ENCODE assay signal across 8 cellular contexts in genomic region chr16:3654249-3654991, GRCh38. TPM values are rescaled to one million over a fixed set of nuclear protein-coding genes. Genes with fewer than 3 reads are reported as not detected.
A peak's percentile ranks its signal among the peaks of the same experiment; 100 is the strongest.
DNase-seq lines count a peak whose midpoint lies in the region; ATAC-seq and TF ChIP-seq lines count a peak whose summit lies in the region.

Gene DNASE1 (plus strand): TSS chr16:3654691. CDS start chr16:3655374, 683 bp downstream.

- peak; percentile 68 for ATAC-seq in activated naive CD8-positive, alpha-beta T cell treated with anti-CD3 and anti-CD28 coated beads, Interleukin-2, amount 10 ng/mL, durations not matched to agents 7 days and 5 days (ENCODE audit: low read depth)
- ATAC-seq in gastrocnemius medialis (peak in 1 of 2 donors; percentile 60), GM21360 (IDR thresholded peaks at IDR 0.05; ENCODE audit: unreplicated experiment) (no peak), HG03280 (IDR thresholded peaks at IDR 0.05; ENCODE audit: unreplicated experiment) (no peak)

- H3K9me3 ChIP-seq in left ventricle myocardium inferior (replicated peaks): no peaks in the 10 kb centered on the region
- H3K9me3 ChIP-seq in gastrocnemius medialis: no peaks in the 10 kb centered on the region

- TF ChIP-seq CTCF in Calu3 (IDR thresholded peaks at IDR 0.05; ENCODE audit: unreplicated experiment): peak; percentile 82
- peak; percentile 71 for TF ChIP-seq CTCF in left ventricle myocardium inferior (IDR thresholded peaks at IDR 0.05; ENCODE audit: borderline replicate concordance)
- TF ChIP-seq CTCF in gastrocnemius medialis (IDR thresholded peaks at IDR 0.05 in 4 of 5, conservative IDR thresholded peaks at IDR 0.05 in 1 of 5): peak; percentile 10 to 66 (median 55)

- CTCF ChIA-PET in Calu3 (lab: Charles Lee): interaction anchor here (0.6 kb wide), 1 partner anchor 576 kb away, joined by 5 read pairs; no protein-coding TSS in a partner anchor

- intact Hi-C loops in Calu3 (cut with micrococcal nuclease; ENCODE audit: unreplicated experiment) (no loop called here), left ventricle myocardium inferior (cut with micrococcal nuclease) (no loop called here), gastrocnemius medialis (cut with DNase I; ENCODE audit: low total_unique reads) (no loop called here)

- no peak for TF ChIP-seq POLR2A in gastrocnemius medialis (IDR thresholded peaks at IDR 0.05)

- H3K27ac ChIP-seq in left ventricle myocardium inferior (replicated peaks) (peak within 1 kb of the TSS; percentile 47), gastrocnemius medialis (no peak within 1 kb of the TSS)

- no peaks in the 10 kb centered on the region for H3K4me1 Mint-ChIP-seq in Calu3 (ENCODE audit: low read depth, unreplicated experiment)
- peaks cover 7% of the 10 kb centered on the region for H3K4me1 Mint-ChIP-seq in activated naive CD8-positive, alpha-beta T cell treated with anti-CD3 and anti-CD28 coated beads, Interleukin-2, amount 10 ng/mL, durations not matched to agents 7 days and 5 days

- H3K4me3 ChIP-seq in left ventricle myocardium inferior (no peak within 1 kb of the TSS), gastrocnemius medialis (no peak within 1 kb of the TSS)

- H3K4me1 ChIP-seq in left ventricle myocardium inferior (peaks cover 21% of the 10 kb centered on the region), gastrocnemius medialis (no peaks in the 10 kb centered on the region)

- peaks cover 66% of the 10 kb centered on the region for H3K36me3 Mint-ChIP-seq in Calu3 (ENCODE audit: insufficient read depth, unreplicated experiment)
- H3K36me3 Mint-ChIP-seq in activated naive CD8-positive, alpha-beta T cell treated with anti-CD3 and anti-CD28 coated beads, Interleukin-2, amount 10 ng/mL, durations not matched to agents 7 days and 5 days: peaks cover 12% of the 10 kb centered on the region

- H3K27me3 ChIP-seq in left ventricle myocardium inferior (ENCODE audit: low read depth) (no peaks in the 10 kb centered on the region), gastrocnemius medialis (no peaks in the 10 kb centered on the region)

- no peak within 1 kb of the TSS for H3K27ac Mint-ChIP-seq in Calu3 (ENCODE audit: unreplicated experiment)
- peak within 1 kb of the TSS; percentile 74 for H3K27ac Mint-ChIP-seq in activated naive CD8-positive, alpha-beta T cell treated with anti-CD3 and anti-CD28 coated beads, Interleukin-2, amount 10 ng/mL, durations not matched to agents 7 days and 5 days

- H3K36me3 ChIP-seq in left ventricle myocardium inferior (peaks cover 49% of the 10 kb centered on the region), gastrocnemius medialis (peaks cover 0 to 46% of the 10 kb centered on the region in 2 donors)

- no peaks in the 10 kb centered on the region for H3K9me3 Mint-ChIP-seq in Calu3 (ENCODE audit: low read depth, unreplicated experiment)
- H3K9me3 Mint-ChIP-seq in activated naive CD8-positive, alpha-beta T cell treated with anti-CD3 and anti-CD28 coated beads, Interleukin-2, amount 10 ng/mL, durations not matched to agents 7 days and 5 days: no peaks in the 10 kb centered on the region

- H3K4me3 Mint-ChIP-seq in Calu3 (ENCODE audit: low read depth, unreplicated experiment): no peak within 1 kb of the TSS
- H3K4me3 Mint-ChIP-seq in activated naive CD8-positive, alpha-beta T cell treated with anti-CD3 and anti-CD28 coated beads, Interleukin-2, amount 10 ng/mL, durations not matched to agents 7 days and 5 days: no peak within 1 kb of the TSS

- DNase-seq in Calu3 (peak; percentile 72), HS-27A (ENCODE audit: low read depth) (peak; percentile 12), SKM-1 treated with dmso at 0.1 percent for 144 hours (lab: John Stamatoyannopoulos, UW; ENCODE audit: unreplicated experiment) (peak; percentile 68), left ventricle myocardium inferior (peak; percentile 43), gastrocnemius medialis (peak; percentile 16 to 42)
- peak; percentile 63 for DNase-seq in activated naive CD8-positive, alpha-beta T cell treated with anti-CD3 and anti-CD28 coated beads, Interleukin-2, amount 10 ng/mL, durations not matched to agents 7 days and 5 days

- H3K27me3 Mint-ChIP-seq in Calu3 (ENCODE audit: unreplicated experiment): no peaks in the 10 kb centered on the region
- H3K27me3 Mint-ChIP-seq in activated naive CD8-positive, alpha-beta T cell treated with anti-CD3 and anti-CD28 coated beads, Interleukin-2, amount 10 ng/mL, durations not matched to agents 7 days and 5 days: no peaks in the 10 kb centered on the region

- in situ Hi-C loops in gastrocnemius medialis (cut with MboI; ENCODE audit: low sequenced_read_pairs in 4 of 4): no loop called here

- POLR2A ChIA-PET in activated naive CD8-positive, alpha-beta T cell treated with anti-CD3 and anti-CD28 coated beads, Interleukin-2, amount 10 ng/mL, durations not matched to agents 7 days and 5 days (lab: Charles Lee): no interaction called here

- BruUV-seq in Calu3 (replicated peaks; lab: Mats Ljungman, UMichigan): no TSS peak

RNA-seq across cellular contexts. Expression of gene DNASE1, which starts in this region (rescaled TPM):
- total RNA-seq in Calu3 (2022): 26.0 and 31.6 TPM in 2 replicates
- total RNA-seq in activated naive CD8-positive, alpha-beta T cell treated with anti-CD3 and anti-CD28 coated beads, Interleukin-2, amount 10 ng/mL, durations not matched to agents 7 days and 5 days: 10 to 100 TPM; 49.6 to 53.9 TPM
- total RNA-seq in left ventricle myocardium inferior: 7.7 TPM
- total RNA-seq in gastrocnemius medialis: 1 to 10 TPM; 2.5 to 7.3 (median 3.5) TPM

Comparison
In these comparisons a context has a peak if more than half of its experiments do, and no peak if none do; other contexts are left out.
1. DNase-seq: peak in every context shown above with its lines; median percentile 72 in Calu3; 68 in SKM-1 treated with dmso at 0.1 percent for 144 hours; 63 in activated naive CD8-positive, alpha-beta T cell treated with anti-CD3 and anti-CD28 coated beads, Interleukin-2, amount 10 ng/mL, durations not matched to agents 7 days and 5 days; 43 in left ventricle myocardium inferior; 29 in gastrocnemius medialis; 12 in HS-27A.